ENCODE assay signal across 9 cellular contexts in the genomic region with DNA sequence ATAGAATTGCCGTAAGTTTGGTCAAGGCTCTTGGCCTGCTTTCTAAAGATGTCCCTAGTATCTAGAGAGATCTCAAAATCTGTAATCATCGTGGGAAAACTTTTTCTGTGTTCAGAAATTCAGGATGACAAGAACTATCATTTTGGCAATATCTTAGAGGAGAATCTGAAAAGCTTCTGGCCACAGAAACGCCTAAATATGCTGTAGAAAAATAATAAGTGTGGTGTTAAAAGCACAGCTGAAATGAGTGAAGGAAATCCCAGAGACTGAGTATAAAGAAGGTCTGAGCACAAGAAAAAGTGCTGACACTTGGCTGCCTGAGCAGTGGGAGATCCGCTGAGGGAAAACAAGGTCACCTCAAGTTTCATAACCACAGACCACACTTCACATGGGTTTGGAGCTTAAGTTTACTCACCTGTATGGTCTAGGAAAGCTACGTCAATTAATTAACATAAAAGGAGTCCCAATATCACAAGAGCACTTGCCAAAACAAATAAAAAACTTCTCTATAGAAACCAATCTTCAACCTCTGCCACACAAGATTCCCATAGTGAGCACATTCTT.
A peak's percentile ranks its signal among the peaks of the same experiment; 100 is the strongest.
DNase-seq lines count a peak whose midpoint lies in the region; ATAC-seq and TF ChIP-seq lines count a peak whose summit lies in the region.
"Had no signal": no experiment of that assay in that cellular context is flagged by ENCODE, and none has a peak within 500 bp of the region (broad histone marks: within the 10 kb centered on the region; RNA-seq: fewer than 3 reads in every experiment).

No MANE protein-coding gene starts in this region.

- peaks cover 3% of the 10 kb centered on the region for H3K27me3 Mint-ChIP-seq in activated T-helper 1 cell treated with anti-CD3 and anti-CD28 coated beads, Interleukin-12 subunit alpha, Interleukin-12 subunit beta, Interleukin-2, Interleukin-4 antibody, amounts not matched to agents 30 ng/mL and 10 ng/mL and 1 ng/mL, durations not matched to agents 14 hours and 24 hours and 36 hours (ENCODE audit: insufficient read depth)

- peaks cover 8% of the 10 kb centered on the region for H3K36me3 Mint-ChIP-seq in activated T-helper 1 cell treated with anti-CD3 and anti-CD28 coated beads, Interleukin-12 subunit alpha, Interleukin-12 subunit beta, Interleukin-2, Interleukin-4 antibody, amounts not matched to agents 30 ng/mL and 10 ng/mL and 1 ng/mL, durations not matched to agents 14 hours and 24 hours and 36 hours (ENCODE audit: low read depth)

- peaks cover 4% of the 10 kb centered on the region for H3K9me3 Mint-ChIP-seq in activated T-helper 1 cell treated with anti-CD3 and anti-CD28 coated beads, Interleukin-12 subunit alpha, Interleukin-12 subunit beta, Interleukin-2, Interleukin-4 antibody, amounts not matched to agents 30 ng/mL and 10 ng/mL and 1 ng/mL, durations not matched to agents 14 hours and 24 hours and 36 hours

- no peaks in the 10 kb centered on the region for H3K9me2 ChIP-seq in MM.1S (replicated peaks; ENCODE audit: insufficient read depth, low read length)

- peak overlapping the region; percentile 62 for H2AFZ ChIP-seq in ACC112 (ENCODE audit: low read length, unreplicated experiment)
- no peak overlapping the region for H2AFZ ChIP-seq in MM.1S (ENCODE audit: low read length)

- no peaks in the 10 kb centered on the region for H3K9me3 ChIP-seq in MM.1S (replicated peaks; ENCODE audit: insufficient read depth, low read length)
- H3K9me3 ChIP-seq: esophagus muscularis mucosa had no signal

- peak overlapping the region; percentile 90 for H3K27ac Mint-ChIP-seq in activated T-helper 1 cell treated with anti-CD3 and anti-CD28 coated beads, Interleukin-12 subunit alpha, Interleukin-12 subunit beta, Interleukin-2, Interleukin-4 antibody, amounts not matched to agents 30 ng/mL and 10 ng/mL and 1 ng/mL, durations not matched to agents 14 hours and 24 hours and 36 hours

- H3K4me1 ChIP-seq in ACC112 (ENCODE audit: control insufficient read depth, insufficient read depth, low read length, unreplicated experiment), result peaks cover 34% of the 10 kb centered on the region
- H3K4me1 ChIP-seq in MM.1S (ENCODE audit: low read length), result peaks cover 22% of the 10 kb centered on the region

- peak overlapping the region; percentile 60 for H3K4me3 Mint-ChIP-seq in activated T-helper 1 cell treated with anti-CD3 and anti-CD28 coated beads, Interleukin-12 subunit alpha, Interleukin-12 subunit beta, Interleukin-2, Interleukin-4 antibody, amounts not matched to agents 30 ng/mL and 10 ng/mL and 1 ng/mL, durations not matched to agents 14 hours and 24 hours and 36 hours

- H3K4me2 ChIP-seq in MM.1S (ENCODE audit: low read depth, low read length), result peak overlapping the region; percentile 23; the same call in 1 of the 2 replicates

- H3K79me2 ChIP-seq in ACC112 (ENCODE audit: control insufficient read depth, insufficient read depth, low read length, unreplicated experiment) (no peaks in the 10 kb centered on the region), MM.1S (ENCODE audit: low read length) (no peaks in the 10 kb centered on the region)

- H3K4me3 ChIP-seq in ACC112 (ENCODE audit: low read depth, low read length) (no peak overlapping the region), MM.1S (ENCODE audit: low read length) (no peak overlapping the region)
- H3K4me3 ChIP-seq: esophagus muscularis mucosa had no signal

- no peaks in the 10 kb centered on the region for H4K20me1 ChIP-seq in MM.1S (ENCODE audit: insufficient read depth, low read length)

- H3K36me3 ChIP-seq in ACC112 (ENCODE audit: insufficient read depth, low read length) (no peaks in the 10 kb centered on the region), MM.1S (replicated peaks; ENCODE audit: insufficient read depth, low read length) (no peaks in the 10 kb centered on the region)
- H3K36me3 ChIP-seq: esophagus muscularis mucosa had no signal

- H3K27ac ChIP-seq in ACC112 (ENCODE audit: low read depth, low read length), result no peak overlapping the region; the same call in 1 of the 2 replicates
- peak overlapping the region; percentile 45; the same call in 1 of the 2 replicates for H3K27ac ChIP-seq in MM.1S (ENCODE audit: low read length)
- H3K27ac ChIP-seq: esophagus muscularis mucosa had no signal

- no peak for TF ChIP-seq CTCF in MM.1S (IDR thresholded peaks at IDR 0.05; ENCODE audit: low read length)

- peaks cover 100% of the 10 kb centered on the region for H3K4me1 Mint-ChIP-seq in activated T-helper 1 cell treated with anti-CD3 and anti-CD28 coated beads, Interleukin-12 subunit alpha, Interleukin-12 subunit beta, Interleukin-2, Interleukin-4 antibody, amounts not matched to agents 30 ng/mL and 10 ng/mL and 1 ng/mL, durations not matched to agents 14 hours and 24 hours and 36 hours (ENCODE audit: low read depth)

- DNase-seq in MM.1S (peak; percentile 91), islet precursor cell (peak; percentile 18), amniotic stem cell (lab: John Stamatoyannopoulos, UW) (no peak), NCI-H1930 (lab: John Stamatoyannopoulos, UW) (no peak), cardiac septum (ENCODE audit: low spot score) (no peak)
- peak; percentile 55 for DNase-seq in activated T-helper 1 cell treated with anti-CD3 and anti-CD28 coated beads, Interleukin-12 subunit alpha, Interleukin-12 subunit beta, Interleukin-2, Interleukin-4 antibody, amounts not matched to agents 30 ng/mL and 10 ng/mL and 1 ng/mL, durations not matched to agents 14 hours and 24 hours and 36 hours (ENCODE audit: low spot score)

- ATAC-seq in GM19467 (IDR thresholded peaks at IDR 0.05; ENCODE audit: unreplicated experiment), result no peak

- peaks cover 18% of the 10 kb centered on the region for H3F3A ChIP-seq in MM.1S (ENCODE audit: insufficient read depth, low read length)

- H3K27me3 ChIP-seq in ACC112 (ENCODE audit: insufficient read depth, low read length) (no peaks in the 10 kb centered on the region), MM.1S (replicated peaks; ENCODE audit: insufficient read depth, low read length) (no peaks in the 10 kb centered on the region)
- H3K27me3 ChIP-seq: esophagus muscularis mucosa had no signal

- H3K9ac ChIP-seq in MM.1S (ENCODE audit: low read length), result peak overlapping the region; percentile 13; the same call in 1 of the 2 replicates

- intact Hi-C loops in activated T-helper 1 cell treated with anti-CD3 and anti-CD28 coated beads, Interleukin-12 subunit alpha, Interleukin-12 subunit beta, Interleukin-2, Interleukin-4 antibody, amounts not matched to agents 30 ng/mL and 10 ng/mL and 1 ng/mL, durations not matched to agents 14 hours and 24 hours and 36 hours (cut with micrococcal nuclease), result loop anchor here (1.0 kb wide), 1 partner anchor 81 kb away; no protein-coding TSS in a partner anchor
- intact Hi-C loops in cardiac septum (cut with DNase I), result no loop called here

Comparison
In these comparisons a context has a peak if more than half of its experiments do, and no peak if none do; other contexts are left out.
1. DNase-seq: peak in MM.1S (single experiment), activated T-helper 1 cell treated with anti-CD3 and anti-CD28 coated beads, Interleukin-12 subunit alpha, Interleukin-12 subunit beta, Interleukin-2, Interleukin-4 antibody, amounts not matched to agents 30 ng/mL and 10 ng/mL and 1 ng/mL, durations not matched to agents 14 hours and 24 hours and 36 hours (single experiment) and islet precursor cell (single experiment); none in amniotic stem cell (single experiment), NCI-H1930 (0 of 2) and cardiac septum (single experiment).